17 cellular contexts compared by ENCODE assay signal in the genomic region with DNA sequence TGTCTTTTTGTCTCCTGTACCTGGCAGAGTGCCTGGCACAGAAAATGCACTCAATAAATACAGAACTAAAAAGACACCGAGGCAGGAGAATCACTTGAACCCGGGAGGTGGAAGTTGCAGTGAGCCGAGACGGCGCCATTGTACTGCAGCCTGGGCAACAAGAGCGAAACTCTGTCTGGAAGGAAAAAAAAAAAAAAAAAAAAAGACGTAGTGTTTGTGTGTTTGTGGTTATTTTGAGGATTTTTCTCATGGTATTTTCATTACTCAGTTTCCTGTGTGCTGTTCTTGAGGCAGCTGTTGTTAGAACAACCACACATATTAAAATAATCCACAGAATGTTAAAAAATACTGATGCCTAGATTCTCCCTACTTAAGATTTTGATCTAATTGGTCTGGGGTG.
A peak's percentile ranks its signal among the peaks of the same experiment; 100 is the strongest.
DNase-seq lines count a peak whose midpoint lies in the region; TF ChIP-seq lines count a peak whose summit lies in the region.
"Had no signal": no experiment of that assay in that cellular context is flagged by ENCODE, and none has a peak within 500 bp of the region (broad histone marks: within the 10 kb centered on the region; RNA-seq: fewer than 3 reads in every experiment).

No MANE protein-coding gene starts in this region.

- no peaks in the 10 kb centered on the region for H3K27me3 ChIP-seq in mammary epithelial cell (ENCODE audit: insufficient read depth, low read length)
- H3K27me3 ChIP-seq: stomach had no signal

- peaks cover 9% of the 10 kb centered on the region for H3K4me1 ChIP-seq in mammary epithelial cell (ENCODE audit: insufficient read depth, low read length)
- H3K4me1 ChIP-seq: stomach had no signal

- no peaks in the 10 kb centered on the region for H3K79me2 ChIP-seq in mammary epithelial cell (ENCODE audit: insufficient read depth, low read length)

- no peak overlapping the region for H3K9ac ChIP-seq in mammary epithelial cell (ENCODE audit: insufficient read depth, low read length)

- no peak overlapping the region for H2AFZ ChIP-seq in mammary epithelial cell (ENCODE audit: low read depth, low read length)

- in situ Hi-C loops in mammary epithelial cell (cut with MboI; ENCODE audit: low sequenced_read_pairs in 2 of 2), result no loop called here

- dilution Hi-C loops in mammary epithelial cell (cut with HindIII; ENCODE audit: low sequenced_read_pairs), result no loop called here

- H4K20me1 ChIP-seq in mammary epithelial cell (ENCODE audit: insufficient read depth, low read length), result no peaks in the 10 kb centered on the region

- no TSS peak for BruUV-seq in mammary epithelial cell (replicated peaks; lab: Mats Ljungman, UMichigan)

- H3K36me3 ChIP-seq in mammary epithelial cell (ENCODE audit: insufficient read depth, low read length), result no peaks in the 10 kb centered on the region
- H3K36me3 ChIP-seq: stomach had no signal

- WGBS in mammary epithelial cell (ENCODE audit: low coverage, missing lambda C conversion rate), result 80% methylated on average over 5 of the region's 7 CpGs

- no peak overlapping the region for H3K4me3 ChIP-seq in mammary epithelial cell (replicated peaks in 1 of 3; ENCODE audit: insufficient read depth in 1 of 3, low read depth in 2 of 3, low read length in 3 of 3)
- H3K4me3 ChIP-seq: GM12878, stomach had no signal

- intact Hi-C loops in mammary epithelial cell (cut with micrococcal nuclease), result no loop called here

- DNase-seq in EH (ENCODE audit: low read depth) (peak; percentile 87), M059J (ENCODE audit: low read depth) (peak; percentile 82), mammary epithelial cell (peak; percentile 57), myocyte (ENCODE audit: low read depth) (peak; percentile 69), NK-92 (lab: John Stamatoyannopoulos, UW; ENCODE audit: unreplicated experiment) (no peak), HK-2 (ENCODE audit: unreplicated experiment) (no peak), NCI-H1694 treated with DMSO at 0.1 percent for 48 hours (lab: John Stamatoyannopoulos, UW) (no peak), SW480 (ENCODE audit: low spot score) (no peak)
- DNase-seq: activated CD4-positive, alpha-beta T cell treated with anti-CD3 and anti-CD28 coated beads for 36 hours; CD4-positive, alpha-beta T cell; DND-41; left cardiac atrium; NCI-H187 treated with DMSO at 0.1 percent for 48 hours; NCI-H526; RPMI8226; stomach had no signal

- no peaks in the 10 kb centered on the region for H3K9me3 ChIP-seq in mammary epithelial cell (replicated peaks; ENCODE audit: insufficient read depth, low read length)
- H3K9me3 ChIP-seq: stomach had no signal

- no peak for TF ChIP-seq CTCF in mammary epithelial cell (conservative IDR thresholded peaks at IDR 0.05 in 1 of 2, IDR thresholded peaks at IDR 0.05 in 1 of 2; ENCODE audit: extremely low read depth in 1 of 2, insufficient read depth in 1 of 2, low read depth in 1 of 2, low read length in 2 of 2)

- H3K27ac ChIP-seq in mammary epithelial cell (ENCODE audit: insufficient read depth, low read depth, low read length), result no peak overlapping the region
- H3K27ac ChIP-seq: stomach had no signal

- peak overlapping the region; percentile 24 for H3K4me2 ChIP-seq in mammary epithelial cell (ENCODE audit: insufficient read depth, low read depth, low read length)

- CTCF ChIA-PET in mammary epithelial cell (lab: Charles Lee; ENCODE audit: low non-redundant PET), result no interaction called here

Comparison
In these comparisons a context has a peak if more than half of its experiments do, and no peak if none do; other contexts are left out.
1. DNase-seq: peak in EH (single experiment), M059J (single experiment), mammary epithelial cell (single experiment) and myocyte (single experiment); none in NK-92 (single experiment), HK-2 (single experiment), NCI-H1694 treated with DMSO at 0.1 percent for 48 hours (single experiment) and SW480 (single experiment).